In genomic region chr10:58776613-58777318, GRCh38 we compare ENCODE assay signal across 25 cellular contexts.
A peak's percentile ranks its signal among the peaks of the same experiment; 100 is the strongest.
DNase-seq lines count a peak whose midpoint lies in the region; ATAC-seq, FAIRE-seq and TF ChIP-seq lines count a peak whose summit lies in the region.
"Had no signal": no experiment of that assay in that cellular context is flagged by ENCODE, and none has a peak within 500 bp of the region (broad histone marks: within the 10 kb centered on the region; RNA-seq: fewer than 3 reads in every experiment).

No MANE protein-coding gene starts in this region.

- H3K36me3 ChIP-seq in keratinocyte (ENCODE audit: control insufficient read depth in 2 of 2, extremely low read depth in 1 of 2, insufficient read depth in 2 of 2, low read length in 2 of 2) (no peaks in the 10 kb centered on the region), OCI-LY7 (ENCODE audit: insufficient read depth, low read length) (no peaks in the 10 kb centered on the region)
- H3K36me3 ChIP-seq: breast epithelium, colonic mucosa, esophagus squamous epithelium, neural progenitor cell, SJCRH30 had no signal

- no TSS peak for BruUV-seq in OCI-LY7 (replicated peaks; lab: Mats Ljungman, UMichigan)

- TF ChIP-seq CTCF in keratinocyte (optimal IDR thresholded peaks at IDR 0.05 in 1 of 3, IDR thresholded peaks at IDR 0.05 in 1 of 3, conservative IDR thresholded peaks at IDR 0.05 in 1 of 3; ENCODE audit: extremely low read depth in 1 of 3, insufficient read depth in 2 of 3, low read length in 3 of 3) (no peak), OCI-LY7 (conservative IDR thresholded peaks at IDR 0.05; ENCODE audit: low read length) (no peak)

- H3K4me3 ChIP-seq in keratinocyte (ENCODE audit: control insufficient read depth in 2 of 3, extremely low read depth in 1 of 3, insufficient read depth in 2 of 3, low read depth in 1 of 3, low read length in 3 of 3) (no peak overlapping the region), OCI-LY7 (ENCODE audit: low read depth, low read length, poor library complexity, severe bottlenecking) (no peak overlapping the region)
- H3K4me3 ChIP-seq: breast epithelium, colonic mucosa, esophagus squamous epithelium, neural progenitor cell, SJCRH30 had no signal

- H3K9me3 ChIP-seq in keratinocyte (ENCODE audit: control insufficient read depth, low read depth, low read length) (no peaks in the 10 kb centered on the region), OCI-LY7 (ENCODE audit: low read length) (no peaks in the 10 kb centered on the region)
- H3K9me3 ChIP-seq: breast epithelium, colonic mucosa, esophagus squamous epithelium, SJCRH30 had no signal

- H2AFZ ChIP-seq in keratinocyte (ENCODE audit: control insufficient read depth, low read length): no peak overlapping the region
- no peak overlapping the region for H2AFZ ChIP-seq in OCI-LY7 (ENCODE audit: low read length)
- H2AFZ ChIP-seq: neural progenitor cell had no signal

- H3K9me2 ChIP-seq in OCI-LY7 (ENCODE audit: insufficient read depth, low read length): no peaks in the 10 kb centered on the region

- H3K27me3 ChIP-seq in keratinocyte (ENCODE audit: control insufficient read depth, extremely low read depth, insufficient read depth, low read length): no peaks in the 10 kb centered on the region
- H3K27me3 ChIP-seq: breast epithelium, colonic mucosa, esophagus squamous epithelium, neural progenitor cell, SJCRH30 had no signal

- CTCF ChIA-PET in OCI-LY7 (lab: Charles Lee; ENCODE audit: unreplicated experiment): no interaction called here

- no peak for DNase-seq in Right ventricle myocardium superior
- DNase-seq in cardiac septum (ENCODE audit: low spot score): no peak
- peak; percentile 53 for DNase-seq in fibroblast of peridontal ligament (ENCODE audit: extremely low read depth)
- DNase-seq in keratinocyte (ENCODE audit: low read depth, low spot score): no peak
- DNase-seq in urothelium cell line (ENCODE audit: low spot score): no peak
- no peak for DNase-seq in OCI-LY7 (ENCODE audit: low spot score)
- DNase-seq: activated CD4-positive, alpha-beta memory T cell treated with anti-CD3 and anti-CD28 coated beads for 36 hours; activated CD8-positive, alpha-beta memory T cell treated with anti-CD3 and anti-CD28 coated beads, Interleukin-2, amount 50 U/mL, for 4 hours; activated naive CD4-positive, alpha-beta T cell treated with anti-CD3 and anti-CD28 coated beads for 36 hours; colonic mucosa; esophagus squamous epithelium; H7; NCI-H1048; NCI-H1694; NCI-H2171 treated with DMSO at 0.1 percent for 48 hours; NCI-H526 treated with DMSO at 0.1 percent for 48 hours; stimulated activated naive CD4-positive, alpha-beta T cell treated with Interleukin-2 at 50 U/mL for 16 hours; T-cell had no signal

- H3K4me1 ChIP-seq in keratinocyte (ENCODE audit: control insufficient read depth, extremely low read depth, insufficient read depth, low read length) (peaks cover 16% of the 10 kb centered on the region), OCI-LY7 (ENCODE audit: insufficient read depth, low read length, poor library complexity, severe bottlenecking) (no peaks in the 10 kb centered on the region)
- H3K4me1 ChIP-seq: breast epithelium, colonic mucosa, neural progenitor cell had no signal

- ATAC-seq in Right ventricle myocardium superior (ENCODE audit: poor library complexity) (peak; percentile 47), GM18858 (IDR thresholded peaks at IDR 0.05; ENCODE audit: unreplicated experiment) (no peak), GM18517 (IDR thresholded peaks at IDR 0.05; ENCODE audit: unreplicated experiment) (no peak)
- ATAC-seq: Panc1, T-cell had no signal

- intact Hi-C loops in Right ventricle myocardium superior (cut with DNase I) (no loop called here), cardiac septum (cut with DNase I) (no loop called here), OCI-LY7 (cut with micrococcal nuclease; ENCODE audit: unreplicated experiment) (no loop called here)

- H3K79me2 ChIP-seq in keratinocyte (ENCODE audit: control insufficient read depth, insufficient read depth, low read length) (no peaks in the 10 kb centered on the region), OCI-LY7 (ENCODE audit: insufficient read depth, low read depth, low read length) (no peaks in the 10 kb centered on the region)

- dilution Hi-C loops in keratinocyte (cut with MboI; ENCODE audit: extremely low pct_ligation_motif_present, low sequenced_read_pairs): no loop called here

- no peak for FAIRE-seq in keratinocyte (lab: Jason Lieb, UNC)
- FAIRE-seq in urothelium cell line (lab: Jason Lieb, UNC): no peak
- FAIRE-seq: A204.1 had no signal

- POLR2A ChIA-PET in OCI-LY7 (lab: Charles Lee): interaction anchor here (0.8 to 1.1 kb wide), 2 partner anchors 17 to 138 kb away, joined by 5 read pairs; no protein-coding TSS in a partner anchor

- H3K27ac ChIP-seq in keratinocyte (ENCODE audit: control insufficient read depth, insufficient read depth, low read length) (no peak overlapping the region), OCI-LY7 (ENCODE audit: low read depth, low read length, poor library complexity, severe bottlenecking) (no peak overlapping the region)
- H3K27ac ChIP-seq: breast epithelium, colonic mucosa, esophagus squamous epithelium, neural progenitor cell had no signal

- H4K20me1 ChIP-seq in keratinocyte (ENCODE audit: control insufficient read depth, extremely low read depth, insufficient read depth, low read length) (no peaks in the 10 kb centered on the region), OCI-LY7 (ENCODE audit: insufficient read depth, low read length) (no peaks in the 10 kb centered on the region)

- no peak overlapping the region for H3K9ac ChIP-seq in keratinocyte (ENCODE audit: control insufficient read depth, extremely low read depth, insufficient read depth, low read length)
- H3K9ac ChIP-seq: neural progenitor cell had no signal

- H3K4me2 ChIP-seq in keratinocyte (ENCODE audit: control insufficient read depth, extremely low read depth, insufficient read depth, low read depth, low read length): peak overlapping the region; percentile 69
- H3K4me2 ChIP-seq in OCI-LY7 (ENCODE audit: low read length): no peak overlapping the region
- H3K4me2 ChIP-seq: neural progenitor cell had no signal

- no peaks in the 10 kb centered on the region for H3K9me1 ChIP-seq in keratinocyte (ENCODE audit: control insufficient read depth, extremely low read depth, insufficient read depth, low read length)
